24 cellular contexts compared by ENCODE assay signal in the genomic region with DNA sequence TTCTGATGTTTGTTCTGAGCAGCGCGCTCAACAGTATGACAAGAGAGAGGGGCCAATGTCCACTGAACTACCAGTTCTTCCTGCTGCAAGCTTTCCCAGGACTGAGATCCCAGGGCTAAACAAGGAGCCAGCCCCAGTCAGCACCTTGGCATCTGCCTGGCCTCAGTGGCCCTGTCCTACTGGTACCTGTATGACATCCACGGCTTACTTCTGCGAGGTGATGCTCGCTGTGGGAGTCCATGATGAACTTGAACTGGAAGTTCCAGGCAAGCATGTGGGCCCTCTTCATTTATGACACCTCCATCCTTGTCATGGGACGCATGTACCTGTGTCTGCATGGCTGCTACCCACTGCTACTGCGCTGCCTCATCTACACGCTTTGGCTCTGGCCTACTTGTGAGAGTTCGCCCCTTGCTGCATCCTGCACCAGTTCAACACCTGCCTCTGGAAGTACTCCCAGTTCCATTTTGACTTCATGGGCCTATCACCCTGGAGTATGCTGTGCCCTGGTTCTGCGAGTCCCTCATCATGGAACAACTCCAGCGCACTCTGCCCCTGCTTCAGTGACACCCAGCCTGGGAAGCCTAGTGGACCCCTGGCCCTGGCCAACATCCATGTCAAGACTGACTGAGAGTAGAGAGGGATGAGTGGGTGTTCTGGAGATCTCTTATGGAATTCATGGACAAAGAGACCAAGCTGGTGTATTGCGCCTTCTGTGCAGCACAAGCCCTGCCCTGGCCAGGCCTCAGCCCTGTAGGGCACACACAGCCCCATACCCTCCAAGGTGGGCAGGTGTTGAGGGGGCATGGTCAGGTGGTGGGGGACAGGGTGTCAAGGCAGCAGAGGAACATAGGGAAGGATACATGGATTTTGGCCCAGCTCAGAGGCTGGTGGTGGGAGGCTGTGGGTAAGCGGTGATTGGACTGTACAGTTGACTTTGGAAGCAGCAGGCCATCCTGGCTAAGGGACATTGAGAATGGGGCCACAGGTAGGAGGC.
"Had no signal": no experiment of that assay in that cellular context is flagged by ENCODE, and none has a peak within 500 bp of the region (broad histone marks: within the 10 kb centered on the region; RNA-seq: fewer than 3 reads in every experiment).

No MANE protein-coding gene starts in this region.

- ATAC-seq: foreskin keratinocyte, gastroesophageal sphincter, left colon, left ventricle myocardium superior had no signal

- DNase-seq: dermis blood vessel endothelial cell; effector memory CD4-positive, alpha-beta T cell; foreskin keratinocyte; heart right ventricle; hippocampal formation; kidney glomerular epithelial cell; left colon; left ventricle myocardium superior; lower lobe of right lung; naive B cell; right lobe of liver; stimulated activated CD4-positive, alpha-beta T cell treated with anti-CD3 and anti-CD28 coated beads, Interleukin-4, amount 100 ng/mL, for 4 hours; stimulated activated naive CD4-positive, alpha-beta T cell; substantia nigra; testis; tibial artery had no signal

- H3K36me3 Mint-ChIP-seq: naive B cell had no signal

- H3K4me3 ChIP-seq: coronary artery, esophagus muscularis mucosa, gastroesophageal sphincter, heart right ventricle, lower lobe of right lung, neural progenitor cell, right lobe of liver, testis, tibial artery, vagina had no signal

- H3K27ac Mint-ChIP-seq: naive B cell, nephron, progenitor cell of endocrine pancreas had no signal

- H3K4me1 Mint-ChIP-seq: central memory CD8-positive, alpha-beta T cell; naive B cell; nephron; neural progenitor cell had no signal

- H3K27me3 Mint-ChIP-seq: central memory CD8-positive, alpha-beta T cell; naive B cell; progenitor cell of endocrine pancreas had no signal

- H3K4me3 Mint-ChIP-seq: central memory CD8-positive, alpha-beta T cell; naive B cell; nephron; neural progenitor cell had no signal

- H3K9me3 Mint-ChIP-seq: nephron, neural progenitor cell had no signal

- H3K36me3 ChIP-seq: esophagus muscularis mucosa, gastroesophageal sphincter, heart right ventricle, lower lobe of right lung, neural progenitor cell, right lobe of liver, tibial artery, vagina had no signal

- H3K27me3 ChIP-seq: esophagus muscularis mucosa, foreskin keratinocyte, gastroesophageal sphincter, heart right ventricle, neural progenitor cell, right lobe of liver, testis, tibial artery, vagina had no signal
